ENCODE assay signal across 36 cellular contexts in genomic region chr2:59195851-59196250, GRCh38.
"Had no signal": no experiment of that assay in that cellular context is flagged by ENCODE, and none has a peak within 500 bp of the region (broad histone marks: within the 10 kb centered on the region; RNA-seq: fewer than 3 reads in every experiment).

No MANE protein-coding gene starts in this region.

- ATAC-seq: activated CD8-positive, alpha-beta T cell treated with anti-CD3 and anti-CD28 coated beads for 36 hours; activated naive CD4-positive, alpha-beta T cell treated with anti-CD3 and anti-CD28 coated beads, Interleukin-2, amount 50 U/mL, for 72 hours; body of pancreas had no signal

- H3K27ac Mint-ChIP-seq: activated B cell treated with CpG ODN at 0.5 μM for 24 hours; activated CD4-positive, alpha-beta memory T cell treated with anti-CD3 and anti-CD28 coated beads for 36 hours; activated CD4-positive, alpha-beta T cell treated with anti-CD3 and anti-CD28 coated beads, Interleukin-2, amount 10 ng/mL, durations not matched to agents 24 days and 14 days; activated CD8-positive, alpha-beta T cell treated with anti-CD3 and anti-CD28 coated beads for 36 hours; activated naive CD4-positive, alpha-beta T cell treated with anti-CD3 and anti-CD28 coated beads for 36 hours; activated naive CD4-positive, alpha-beta T cell treated with anti-CD3 and anti-CD28 coated beads, Interleukin-2, amount 50 U/mL, for 72 hours; activated naive CD8-positive, alpha-beta T cell treated with anti-CD3 and anti-CD28 coated beads for 36 hours; activated T-helper 2 cell treated with anti-CD3 and anti-CD28 coated beads, Interferon-gamma antibody, Interleukin-2, Interleukin-4, amounts not matched to agents 10 μg/mL and 5 μg/mL and 100 μg/mL, durations not matched to agents 14 hours and 24 hours and 36 hours; T-helper 1 cell treated with Interleukin-12 subunit alpha and Interleukin-12 subunit beta and Interleukin-4 antibody, amounts not matched to agents 30 μg/mL and 1 μg/mL, for 36 hours; T-helper 2 cell treated with Interferon-gamma antibody and Interleukin-4, amounts not matched to agents 5 μg/mL and 100 μg/mL, for 36 hours had no signal

- H3K36me3 ChIP-seq: adrenal gland, brain microvascular endothelial cell, cardiac muscle cell had no signal

- DNase-seq: activated B cell treated with CpG ODN at 0.5 μM for 24 hours; activated CD4-positive, alpha-beta memory T cell treated with anti-CD3 and anti-CD28 coated beads for 36 hours; activated CD4-positive, alpha-beta T cell treated with anti-CD3 and anti-CD28 coated beads for 4 hours; activated CD4-positive, alpha-beta T cell treated with anti-CD3 and anti-CD28 coated beads, Interleukin-2, amount 10 ng/mL, durations not matched to agents 24 days and 14 days; activated CD4-positive, alpha-beta T cell treated with anti-CD3 and anti-CD28 coated beads, Interleukin-2, amount 50 U/mL, for 1 hour; activated CD4-positive, alpha-beta T cell treated with anti-CD3 and anti-CD28 coated beads, Interleukin-2, amount 50 U/mL, for 4 hours; activated CD4-positive, CD25-positive, alpha-beta regulatory T cell treated with anti-CD3 and anti-CD28 coated beads, Interleukin-2, amount 50 U/mL, for 72 hours; activated CD8-positive, alpha-beta memory T cell treated with anti-CD3 and anti-CD28 coated beads, Interleukin-2, amount 50 U/mL, for 4 hours; activated CD8-positive, alpha-beta T cell treated with anti-CD3 and anti-CD28 coated beads for 36 hours; activated effector memory CD4-positive, alpha-beta T cell treated with Interleukin-2 at 50 U/mL for 16 hours; activated gamma-delta T cell; activated naive CD4-positive, alpha-beta T cell; activated naive CD4-positive, alpha-beta T cell treated with anti-CD3 and anti-CD28 coated beads for 36 hours; activated naive CD4-positive, alpha-beta T cell treated with anti-CD3 and anti-CD28 coated beads, Interleukin-2, amount 50 U/mL, for 16 hours; activated naive CD8-positive, alpha-beta T cell treated with anti-CD3 and anti-CD28 coated beads for 36 hours; activated T-cell treated with anti-CD3 and anti-CD28 coated beads for 4 hours; activated T-cell treated with anti-CD3 and anti-CD28 coated beads, Interleukin-2, amount 50 U/mL, for 1 hour; activated T-cell treated with anti-CD3 and anti-CD28 coated beads, Interleukin-2, amount 50 U/mL, for 48 hours; adrenal gland; amniotic stem cell; aorta; body of pancreas; brain microvascular endothelial cell; caudate nucleus; cerebellar nuclear complex; SW 1271; T-helper 1 cell; T-helper 2 cell; T-helper 9 cell had no signal

- H3K4me3 ChIP-seq: adrenal gland, body of pancreas, cardiac muscle cell had no signal

- H3K4me1 ChIP-seq: body of pancreas had no signal

- H3K27me3 ChIP-seq: adrenal gland, body of pancreas, brain microvascular endothelial cell, cardiac muscle cell had no signal

- H3K4me1 Mint-ChIP-seq: activated B cell treated with CpG ODN at 0.5 μM for 24 hours; activated CD4-positive, alpha-beta T cell treated with anti-CD3 and anti-CD28 coated beads, Interleukin-2, amount 10 ng/mL, durations not matched to agents 24 days and 14 days; activated naive CD8-positive, alpha-beta T cell treated with anti-CD3 and anti-CD28 coated beads for 36 hours; central memory CD8-positive, alpha-beta T cell had no signal

- H3K9me3 Mint-ChIP-seq: activated CD4-positive, alpha-beta memory T cell treated with anti-CD3 and anti-CD28 coated beads for 36 hours; activated CD4-positive, alpha-beta T cell treated with anti-CD3 and anti-CD28 coated beads, Interleukin-2, amount 10 ng/mL, durations not matched to agents 24 days and 14 days; activated naive CD4-positive, alpha-beta T cell treated with anti-CD3 and anti-CD28 coated beads for 36 hours; activated naive CD8-positive, alpha-beta T cell treated with anti-CD3 and anti-CD28 coated beads for 36 hours; activated T-helper 2 cell treated with anti-CD3 and anti-CD28 coated beads, Interferon-gamma antibody, Interleukin-2, Interleukin-4, amounts not matched to agents 10 μg/mL and 5 μg/mL and 100 μg/mL, durations not matched to agents 14 hours and 24 hours and 36 hours; T-helper 1 cell treated with Interleukin-12 subunit alpha and Interleukin-12 subunit beta and Interleukin-4 antibody, amounts not matched to agents 30 μg/mL and 1 μg/mL, for 36 hours; T-helper 2 cell treated with Interferon-gamma antibody and Interleukin-4, amounts not matched to agents 5 μg/mL and 100 μg/mL, for 36 hours had no signal

- H3K4me3 Mint-ChIP-seq: activated B cell treated with CpG ODN at 0.5 μM for 24 hours; activated CD4-positive, alpha-beta memory T cell treated with anti-CD3 and anti-CD28 coated beads for 36 hours; activated CD4-positive, alpha-beta T cell treated with anti-CD3 and anti-CD28 coated beads, Interleukin-2, amount 10 ng/mL, durations not matched to agents 24 days and 14 days; activated CD8-positive, alpha-beta T cell treated with anti-CD3 and anti-CD28 coated beads for 36 hours; activated naive CD4-positive, alpha-beta T cell treated with anti-CD3 and anti-CD28 coated beads for 36 hours; activated naive CD8-positive, alpha-beta T cell treated with anti-CD3 and anti-CD28 coated beads for 36 hours; central memory CD8-positive, alpha-beta T cell; T-helper 1 cell treated with Interleukin-12 subunit alpha and Interleukin-12 subunit beta and Interleukin-4 antibody, amounts not matched to agents 30 μg/mL and 1 μg/mL, for 36 hours; T-helper 2 cell treated with Interferon-gamma antibody and Interleukin-4, amounts not matched to agents 5 μg/mL and 100 μg/mL, for 36 hours had no signal

- H3K27ac ChIP-seq: body of pancreas, brain microvascular endothelial cell, cardiac muscle cell, VCaP had no signal

- H3K36me3 Mint-ChIP-seq: activated CD4-positive, alpha-beta memory T cell treated with anti-CD3 and anti-CD28 coated beads for 36 hours; activated naive CD4-positive, alpha-beta T cell treated with anti-CD3 and anti-CD28 coated beads, Interleukin-2, amount 50 U/mL, for 72 hours; activated naive CD8-positive, alpha-beta T cell treated with anti-CD3 and anti-CD28 coated beads for 36 hours had no signal
